ENCODE assay signal across 17 cellular contexts in the genomic region with DNA sequence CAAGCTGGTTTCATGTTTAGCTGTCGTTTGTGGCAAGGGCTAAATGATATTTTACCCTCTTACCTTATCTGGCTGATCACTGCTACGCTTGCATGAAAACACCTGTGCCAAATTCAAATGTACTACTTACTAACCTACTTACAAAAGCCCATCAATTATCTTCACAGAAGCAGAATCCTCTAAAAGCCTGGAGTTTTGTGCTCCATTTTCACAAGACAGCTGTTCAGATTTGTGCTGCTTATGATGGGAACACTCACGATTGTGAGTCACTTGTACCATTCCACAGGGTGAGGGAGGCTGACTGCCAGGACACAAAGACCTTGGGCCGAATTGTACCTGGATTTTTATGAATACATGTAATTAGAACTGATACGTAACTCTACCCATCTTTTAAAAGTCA.
"Had no signal": no experiment of that assay in that cellular context is flagged by ENCODE, and none has a peak within 500 bp of the region (broad histone marks: within the 10 kb centered on the region; RNA-seq: fewer than 3 reads in every experiment).

No MANE protein-coding gene starts in this region.

- DNase-seq: activated CD4-positive, alpha-beta memory T cell treated with anti-CD3 and anti-CD28 coated beads, Interleukin-2, amount 10 ng/mL, durations not matched to agents 7 days and 5 days; activated CD4-positive, alpha-beta T cell treated with anti-CD3 and anti-CD28 coated beads for 1 hour; activated gamma-delta T cell treated with Interleukin-2 at 50 U/mL for 16 hours; activated naive CD8-positive, alpha-beta T cell treated with anti-CD3 and anti-CD28 coated beads, Interleukin-2, amount 10 ng/mL, durations not matched to agents 7 days and 5 days; activated T-cell treated with anti-CD3 and anti-CD28 coated beads, Interleukin-2, amount 50 U/mL, for 48 hours; aorta; glutamatergic neuron; left cardiac atrium; lower lobe of right lung; midbrain; naive thymus-derived CD4-positive, alpha-beta T cell; retina had no signal

- H3K4me3 ChIP-seq: dorsolateral prefrontal cortex, lower lobe of right lung, skin epidermis, tibial nerve, vagina had no signal

- ATAC-seq: left cardiac atrium; lower lobe of right lung; naive thymus-derived CD4-positive, alpha-beta T cell had no signal

- H3K36me3 ChIP-seq: lower lobe of right lung, tibial nerve, vagina had no signal

- H3K27ac ChIP-seq: dorsolateral prefrontal cortex, lower lobe of right lung, parathyroid adenoma, skin epidermis, tibial nerve, vagina had no signal

- H3K27me3 ChIP-seq: dorsolateral prefrontal cortex, tibial nerve, vagina had no signal

- H3K4me1 ChIP-seq: lower lobe of right lung, parathyroid adenoma, tibial nerve, vagina had no signal

- H3K9me3 ChIP-seq: lower lobe of right lung, tibial nerve, vagina had no signal
